27 cellular contexts compared by ENCODE assay signal in genomic region chr3:71271616-71272015, GRCh38.
DNase-seq lines count a peak whose midpoint lies in the region; ATAC-seq and TF ChIP-seq lines count a peak whose summit lies in the region.
"Had no signal": no experiment of that assay in that cellular context is flagged by ENCODE, and none has a peak within 500 bp of the region (broad histone marks: within the 10 kb centered on the region; RNA-seq: fewer than 3 reads in every experiment).

No MANE protein-coding gene starts in this region.

- H3K4me1 ChIP-seq in IMR-90 (ENCODE audit: control insufficient read depth, insufficient read depth, low read length): no peaks in the 10 kb centered on the region
- peaks cover 5% of the 10 kb centered on the region; the same call in 1 of the 2 replicates for H3K4me1 ChIP-seq in PC-3 (ENCODE audit: insufficient read depth, low read length)
- H3K4me1 ChIP-seq: SJCRH30 had no signal

- no peak for TF ChIP-seq CTCF in IMR-90 (conservative IDR thresholded peaks at IDR 0.05; ENCODE audit: low read depth, low read length)
- TF ChIP-seq CTCF in PC-3 (conservative IDR thresholded peaks at IDR 0.05; ENCODE audit: low read depth, low read length): no peak

- WGBS in IMR-90 (ENCODE audit: extremely low coverage in 2 of 2, insufficient read length in 1 of 2), 2 experiments: no CpG with 5 or more reads among the region's 4 CpGs

- H3K27me3 ChIP-seq in IMR-90 (ENCODE audit: control insufficient read depth, insufficient read depth, low read length) (no peaks in the 10 kb centered on the region), PC-3 (ENCODE audit: low read length) (no peaks in the 10 kb centered on the region)
- H3K27me3 ChIP-seq: SJCRH30 had no signal

- H3K9me2 ChIP-seq in PC-3 (replicated peaks; ENCODE audit: low read length): no peaks in the 10 kb centered on the region

- no peak for DNase-seq in activated CD4-positive, alpha-beta T cell treated with anti-CD3 and anti-CD28 coated beads for 36 hours
- no peak for DNase-seq in activated CD4-positive, alpha-beta T cell treated with anti-CD3 and anti-CD28 coated beads, Interleukin-2, amount 10 ng/mL, durations not matched to agents 7 days and 5 days
- DNase-seq in IMR-90: peak; percentile 36
- DNase-seq in astrocyte of the hippocampus (ENCODE audit: low read depth, low spot score): peak; percentile 52
- DNase-seq in naive thymus-derived CD8-positive, alpha-beta T cell: no peak
- no peak for DNase-seq in posterior cingulate gyrus
- DNase-seq in PC-3: no peak
- DNase-seq: 8988T; activated CD4-positive, alpha-beta T cell treated with anti-CD3 and anti-CD28 coated beads, Interleukin-2, amount 50 U/mL, for 1 hour; activated naive CD4-positive, alpha-beta T cell treated with anti-CD3 and anti-CD28 coated beads, Interleukin-2, amount 50 U/mL, for 16 hours; anterior cingulate cortex; central memory CD4-positive, alpha-beta T cell; dermis blood vessel endothelial cell; DMS 273 treated with DMSO at 0.1 percent for 48 hours; endodermal cell; foreskin melanocyte; NCI-H1092; NCI-H1694; NCI-H748 treated with DMSO at 0.1 percent for 48 hours; occipital lobe; SJCRH30; SW 1271; T1000 had no signal

- H2BK20ac ChIP-seq in IMR-90 (ENCODE audit: low read depth, low read length): no peak overlapping the region

- H3F3A ChIP-seq in PC-3 (ENCODE audit: low read length, unreplicated experiment): no peaks in the 10 kb centered on the region

- no peaks in the 10 kb centered on the region for H3K36me3 ChIP-seq in IMR-90 (ENCODE audit: control insufficient read depth, insufficient read depth, low read length)
- no peaks in the 10 kb centered on the region for H3K36me3 ChIP-seq in PC-3 (ENCODE audit: low read depth, low read length)
- H3K36me3 ChIP-seq: SJCRH30 had no signal

- no peak overlapping the region for H3K18ac ChIP-seq in IMR-90 (ENCODE audit: low read depth, low read length)

- no peak overlapping the region for H3K56ac ChIP-seq in IMR-90 (ENCODE audit: extremely low read depth, insufficient read depth, low read length)

- no peak for TF ChIP-seq RAD21 in IMR-90 (IDR thresholded peaks at IDR 0.05; ENCODE audit: low read length)

- H3K4me2 ChIP-seq in IMR-90 (ENCODE audit: low read depth, low read length) (no peak overlapping the region), PC-3 (ENCODE audit: low read length) (no peak overlapping the region)

- H3K4me3 ChIP-seq in IMR-90 (ENCODE audit: insufficient read depth, low read depth, low read length) (no peak overlapping the region), PC-3 (ENCODE audit: low read length) (no peak overlapping the region)
- H3K4me3 ChIP-seq: SJCRH30 had no signal

- H3K27ac ChIP-seq in IMR-90 (ENCODE audit: insufficient read depth, low read length) (no peak overlapping the region), PC-3 (ENCODE audit: low read length) (no peak overlapping the region)
- H3K27ac ChIP-seq: SJCRH30 had no signal

- H3K27me3 Mint-ChIP-seq in activated CD4-positive, alpha-beta T cell treated with anti-CD3 and anti-CD28 coated beads for 36 hours: no peaks in the 10 kb centered on the region
- no peaks in the 10 kb centered on the region for H3K27me3 Mint-ChIP-seq in activated CD4-positive, alpha-beta T cell treated with anti-CD3 and anti-CD28 coated beads, Interleukin-2, amount 10 ng/mL, durations not matched to agents 7 days and 5 days
- H3K27me3 Mint-ChIP-seq in naive thymus-derived CD8-positive, alpha-beta T cell: no peaks in the 10 kb centered on the region
- H3K27me3 Mint-ChIP-seq: natural killer cell treated with Interleukin-12 subunit alpha and Interleukin-12 subunit beta and Interleukin-15 and Interleukin-18, amount 100 ng/mL, for 72 hours; type B pancreatic cell had no signal

- no peak overlapping the region for H3K4ac ChIP-seq in IMR-90 (ENCODE audit: low read depth, low read length)

- H3K79me2 ChIP-seq in PC-3 (ENCODE audit: low read length): no peaks in the 10 kb centered on the region

- H3K27ac Mint-ChIP-seq in activated CD4-positive, alpha-beta T cell treated with anti-CD3 and anti-CD28 coated beads for 36 hours: peak overlapping the region; percentile 62
- H3K27ac Mint-ChIP-seq in activated CD4-positive, alpha-beta T cell treated with anti-CD3 and anti-CD28 coated beads, Interleukin-2, amount 10 ng/mL, durations not matched to agents 7 days and 5 days: no peak overlapping the region
- H3K27ac Mint-ChIP-seq in naive thymus-derived CD8-positive, alpha-beta T cell: peak overlapping the region; percentile 83 to 95 (median 92)
- H3K27ac Mint-ChIP-seq: endodermal cell; natural killer cell treated with Interleukin-12 subunit alpha and Interleukin-12 subunit beta and Interleukin-15 and Interleukin-18, amount 100 ng/mL, for 72 hours; stimulated activated effector memory CD8-positive, alpha-beta T cell treated with anti-CD3 and anti-CD28 coated beads, Interleukin-12 subunit alpha, Interleukin-12 subunit beta, amount 100 ng/mL, for 72 hours; type B pancreatic cell had no signal

- H3K36me3 Mint-ChIP-seq in activated CD4-positive, alpha-beta T cell treated with anti-CD3 and anti-CD28 coated beads for 36 hours (ENCODE audit: low read depth): peaks cover 11% of the 10 kb centered on the region
- H3K36me3 Mint-ChIP-seq in activated CD4-positive, alpha-beta T cell treated with anti-CD3 and anti-CD28 coated beads, Interleukin-2, amount 10 ng/mL, durations not matched to agents 7 days and 5 days (ENCODE audit: low read depth): peaks cover 7% of the 10 kb centered on the region
- H3K36me3 Mint-ChIP-seq in naive thymus-derived CD8-positive, alpha-beta T cell: peaks cover 0 to 51% (median 3%) of the 10 kb centered on the region in 3 donors
- H3K36me3 Mint-ChIP-seq: natural killer cell treated with Interleukin-12 subunit alpha and Interleukin-12 subunit beta and Interleukin-15 and Interleukin-18, amount 100 ng/mL, for 72 hours; stimulated activated effector memory CD8-positive, alpha-beta T cell treated with anti-CD3 and anti-CD28 coated beads, Interleukin-12 subunit alpha, Interleukin-12 subunit beta, amount 100 ng/mL, for 72 hours had no signal

- dilution Hi-C loops in IMR-90 (cut with HindIII; ENCODE audit: low sequenced_read_pairs, unreplicated experiment): no loop called here

- no peak overlapping the region for H3K14ac ChIP-seq in IMR-90 (replicated peaks; ENCODE audit: low read depth, low read length)

- in situ Hi-C loops in IMR-90 (cut with MboI; ENCODE audit: low sequenced_read_pairs): no loop called here

- H3K9me1 ChIP-seq in IMR-90 (ENCODE audit: insufficient read depth, low read length): no peaks in the 10 kb centered on the region

- H3K4me1 Mint-ChIP-seq in activated CD4-positive, alpha-beta T cell treated with anti-CD3 and anti-CD28 coated beads for 36 hours: peaks cover 69% of the 10 kb centered on the region
- H3K4me1 Mint-ChIP-seq in activated CD4-positive, alpha-beta T cell treated with anti-CD3 and anti-CD28 coated beads, Interleukin-2, amount 10 ng/mL, durations not matched to agents 7 days and 5 days: peaks cover 22% of the 10 kb centered on the region
- peaks cover 49 to 95% (median 88%) of the 10 kb centered on the region in 4 donors for H3K4me1 Mint-ChIP-seq in naive thymus-derived CD8-positive, alpha-beta T cell

- H2BK5ac ChIP-seq in IMR-90 (ENCODE audit: low read depth, low read length, poor library complexity, severe bottlenecking): no peak overlapping the region

- no peak overlapping the region for H2AK9ac ChIP-seq in IMR-90 (replicated peaks; ENCODE audit: low read depth, low read length, poor library complexity)

- peaks cover 0 to 14% of the 10 kb centered on the region in 2 experiments; a peak in 3 of 4 replicates for H3K79me1 ChIP-seq in IMR-90 (ENCODE audit: low read depth in 1 of 2, low read length in 2 of 2)

- BruUV-seq in IMR-90 (replicated peaks; lab: Mats Ljungman, UMichigan) (no TSS peak), PC-3 (replicated peaks; lab: Mats Ljungman, UMichigan) (no TSS peak)

- no peaks in the 10 kb centered on the region for H3K9me3 ChIP-seq in IMR-90 (ENCODE audit: control insufficient read depth, insufficient read depth, low read length)
- H3K9me3 ChIP-seq in PC-3 (ENCODE audit: low read length): no peaks in the 10 kb centered on the region
- H3K9me3 ChIP-seq: SJCRH30 had no signal

- CTCF ChIA-PET in activated CD4-positive, alpha-beta T cell treated with anti-CD3 and anti-CD28 coated beads for 36 hours (lab: Charles Lee): no interaction called here
- CTCF ChIA-PET in activated CD4-positive, alpha-beta T cell treated with anti-CD3 and anti-CD28 coated beads, Interleukin-2, amount 10 ng/mL, durations not matched to agents 7 days and 5 days (lab: Charles Lee): no interaction called here
- CTCF ChIA-PET in IMR-90 (lab: Yijun Ruan, JAX): no interaction called here
- CTCF ChIA-PET in PC-3 (lab: Charles Lee): no interaction called here

- no peak overlapping the region for H2AK5ac ChIP-seq in IMR-90 (ENCODE audit: low read depth, low read length)

- H4K91ac ChIP-seq in IMR-90 (ENCODE audit: insufficient read depth, low read depth, low read length): no peak overlapping the region

- no peak overlapping the region for H3K23ac ChIP-seq in IMR-90 (ENCODE audit: low read depth, low read length)

- H4K20me1 ChIP-seq in IMR-90 (ENCODE audit: insufficient read depth, low read length): no peaks in the 10 kb centered on the region
- no peaks in the 10 kb centered on the region for H4K20me1 ChIP-seq in PC-3 (ENCODE audit: low read length)

- H2BK15ac ChIP-seq in IMR-90 (ENCODE audit: low read depth, low read length): no peak overlapping the region

- no peak for ATAC-seq in activated CD4-positive, alpha-beta T cell treated with anti-CD3 and anti-CD28 coated beads for 36 hours
- no peak for ATAC-seq in IMR-90 (ENCODE audit: low read depth)
- no peak for ATAC-seq in naive thymus-derived CD8-positive, alpha-beta T cell
- no peak for ATAC-seq in HG03442 (IDR thresholded peaks at IDR 0.05; ENCODE audit: unreplicated experiment)
- ATAC-seq in PC-3: no peak
- ATAC-seq: natural killer cell treated with Interleukin-12 subunit alpha and Interleukin-12 subunit beta and Interleukin-15 and Interleukin-18, amount 100 ng/mL, for 72 hours; stimulated activated effector memory CD8-positive, alpha-beta T cell treated with anti-CD3 and anti-CD28 coated beads, Interleukin-12 subunit alpha, Interleukin-12 subunit beta, amount 100 ng/mL, for 72 hours had no signal

- H2AFZ ChIP-seq in IMR-90 (replicated peaks; ENCODE audit: low read length, poor library complexity) (no peak overlapping the region), PC-3 (ENCODE audit: low read length) (no peak overlapping the region)

- POLR2A ChIA-PET in activated CD4-positive, alpha-beta T cell treated with anti-CD3 and anti-CD28 coated beads for 36 hours (lab: Charles Lee): no interaction called here
- POLR2A ChIA-PET in activated CD4-positive, alpha-beta T cell treated with anti-CD3 and anti-CD28 coated beads, Interleukin-2, amount 10 ng/mL, durations not matched to agents 7 days and 5 days (lab: Charles Lee): no interaction called here
- POLR2A ChIA-PET in IMR-90 (lab: Charles Lee; ENCODE audit: unreplicated experiment): no interaction called here
- POLR2A ChIA-PET in naive thymus-derived CD8-positive, alpha-beta T cell (lab: Charles Lee): no interaction called here
- POLR2A ChIA-PET in PC-3 (lab: Charles Lee; ENCODE audit: unreplicated experiment): interaction anchor here (0.6 kb wide), 1 partner anchor 102 kb away, joined by 19 read pairs; no protein-coding TSS in a partner anchor

- no peak overlapping the region for H4K8ac ChIP-seq in IMR-90 (ENCODE audit: low read depth in 2 of 2, low read length in 2 of 2)

- no peak overlapping the region for H3K4me3 Mint-ChIP-seq in activated CD4-positive, alpha-beta T cell treated with anti-CD3 and anti-CD28 coated beads for 36 hours
- no peak overlapping the region for H3K4me3 Mint-ChIP-seq in activated CD4-positive, alpha-beta T cell treated with anti-CD3 and anti-CD28 coated beads, Interleukin-2, amount 10 ng/mL, durations not matched to agents 7 days and 5 days
- peak overlapping the region in 7 of 10 donors; percentile 7 to 81 (median 31) for H3K4me3 Mint-ChIP-seq in naive thymus-derived CD8-positive, alpha-beta T cell
- H3K4me3 Mint-ChIP-seq: endodermal cell; natural killer cell treated with Interleukin-12 subunit alpha and Interleukin-12 subunit beta and Interleukin-15 and Interleukin-18, amount 100 ng/mL, for 72 hours; stimulated activated effector memory CD8-positive, alpha-beta T cell treated with anti-CD3 and anti-CD28 coated beads, Interleukin-12 subunit alpha, Interleukin-12 subunit beta, amount 100 ng/mL, for 72 hours; type B pancreatic cell had no signal

- no peak overlapping the region for H3K9ac ChIP-seq in IMR-90 (ENCODE audit: low read depth, low read length)
- no peak overlapping the region for H3K9ac ChIP-seq in PC-3 (ENCODE audit: low read length)

- intact Hi-C loops in activated CD4-positive, alpha-beta T cell treated with anti-CD3 and anti-CD28 coated beads for 36 hours (cut with DNase I, micrococcal nuclease): no loop called here
- intact Hi-C loops in IMR-90 (cut with micrococcal nuclease): no loop called here
- intact Hi-C loops in posterior cingulate gyrus (cut with DNase I): no loop called here
- intact Hi-C loops in PC-3 (cut with micrococcal nuclease): no loop called here

- H4K5ac ChIP-seq in IMR-90 (ENCODE audit: low read depth, low read length): no peak overlapping the region

- H3K9me3 Mint-ChIP-seq in activated CD4-positive, alpha-beta T cell treated with anti-CD3 and anti-CD28 coated beads for 36 hours (ENCODE audit: low read depth): peaks cover 1% of the 10 kb centered on the region
- no peaks in the 10 kb centered on the region for H3K9me3 Mint-ChIP-seq in activated CD4-positive, alpha-beta T cell treated with anti-CD3 and anti-CD28 coated beads, Interleukin-2, amount 10 ng/mL, durations not matched to agents 7 days and 5 days
- H3K9me3 Mint-ChIP-seq in naive thymus-derived CD8-positive, alpha-beta T cell: no peaks in the 10 kb centered on the region
- H3K9me3 Mint-ChIP-seq: endodermal cell; natural killer cell treated with Interleukin-12 subunit alpha and Interleukin-12 subunit beta and Interleukin-15 and Interleukin-18, amount 100 ng/mL, for 72 hours; stimulated activated effector memory CD8-positive, alpha-beta T cell treated with anti-CD3 and anti-CD28 coated beads, Interleukin-12 subunit alpha, Interleukin-12 subunit beta, amount 100 ng/mL, for 72 hours; type B pancreatic cell had no signal

- no peak overlapping the region for H2BK120ac ChIP-seq in IMR-90 (ENCODE audit: low read depth, low read length)

- no peak for TF ChIP-seq POLR2A in IMR-90 (IDR thresholded peaks at IDR 0.05; ENCODE audit: low read depth, low read length)

Comparison
In these comparisons a context has a peak if more than half of its experiments do, and no peak if none do; other contexts are left out.
1. DNase-seq: peak in IMR-90 (single experiment) and astrocyte of the hippocampus (single experiment); none in activated CD4-positive, alpha-beta T cell treated with anti-CD3 and anti-CD28 coated beads for 36 hours (single experiment), activated CD4-positive, alpha-beta T cell treated with anti-CD3 and anti-CD28 coated beads, Interleukin-2, amount 10 ng/mL, durations not matched to agents 7 days and 5 days (single experiment), naive thymus-derived CD8-positive, alpha-beta T cell (0 of 10), posterior cingulate gyrus (0 of 10) and PC-3 (single experiment).
2. H3K4me3 Mint-ChIP-seq: peak in naive thymus-derived CD8-positive, alpha-beta T cell (7 of 10); none in activated CD4-positive, alpha-beta T cell treated with anti-CD3 and anti-CD28 coated beads for 36 hours (single experiment) and activated CD4-positive, alpha-beta T cell treated with anti-CD3 and anti-CD28 coated beads, Interleukin-2, amount 10 ng/mL, durations not matched to agents 7 days and 5 days (single experiment).